In genomic region chr1:72280714-72281113, GRCh38 we compare ENCODE assay signal across 11 cellular contexts. TPM values are rescaled to one million over a fixed set of nuclear protein-coding genes. Genes with fewer than 3 reads are reported as not detected.
DNase-seq lines count a peak whose midpoint lies in the region; ATAC-seq and TF ChIP-seq lines count a peak whose summit lies in the region.
"Had no signal": no experiment of that assay in that cellular context is flagged by ENCODE, and none has a peak within 500 bp of the region (broad histone marks: within the 10 kb centered on the region; RNA-seq: fewer than 3 reads in every experiment).

No MANE protein-coding gene starts in this region.

- DNase-seq in AG08395 (ENCODE audit: low spot score) (peak; percentile 9), EH (ENCODE audit: low read depth) (peak; percentile 10), breast epithelium (ENCODE audit: low spot score in 2 of 2) (no peak), endothelial cell (ENCODE audit: low spot score) (no peak), right lobe of liver (no peak), retina (no peak)
- no peak for DNase-seq in naive thymus-derived CD8-positive, alpha-beta T cell
- no peak for DNase-seq in stimulated activated naive CD8-positive, alpha-beta T cell treated with anti-CD3 and anti-CD28 coated beads, Interleukin-15, Interleukin-2, amounts not matched to agents 100 U/mL and 50 U/mL, for 24 hours
- DNase-seq: DMS153 had no signal

- peak overlapping the region in 4 of 10 donors; percentile 9 to 68 (median 32) for H3K27ac Mint-ChIP-seq in naive thymus-derived CD8-positive, alpha-beta T cell
- H3K27ac Mint-ChIP-seq in endothelial cell (ENCODE audit: unreplicated experiment), result no peak overlapping the region
- H3K27ac Mint-ChIP-seq: T-helper 1 cell treated with Interleukin-12 subunit alpha and Interleukin-12 subunit beta and Interleukin-4 antibody, amounts not matched to agents 30 μg/mL and 1 μg/mL, for 36 hours had no signal

- TF ChIP-seq POLR2A in breast epithelium (IDR thresholded peaks at IDR 0.05), result no peak
- no peak for TF ChIP-seq POLR2A in right lobe of liver (IDR thresholded peaks at IDR 0.05)

- 22% methylated on average over 1 of the region's 1 CpG for WGBS in right lobe of liver (ENCODE audit: insufficient coverage, low coverage, low lambda C conversion rate, missing lambda C conversion rate)

- H3K4me3 Mint-ChIP-seq in naive thymus-derived CD8-positive, alpha-beta T cell, result peak overlapping the region in 6 of 10 donors; percentile 0 to 91 (median 86)
- no peak overlapping the region for H3K4me3 Mint-ChIP-seq in endothelial cell (ENCODE audit: unreplicated experiment)

- H3K4me1 ChIP-seq in breast epithelium (no peaks in the 10 kb centered on the region), right lobe of liver (peaks cover 0 to 7% (median 0%) of the 10 kb centered on the region in 4 donors)
- H3K4me1 ChIP-seq: prostate gland had no signal

- peaks cover 0 to 8% (median 0%) of the 10 kb centered on the region in 5 donors for H3K27me3 Mint-ChIP-seq in naive thymus-derived CD8-positive, alpha-beta T cell
- peaks cover 13% of the 10 kb centered on the region for H3K27me3 Mint-ChIP-seq in endothelial cell (ENCODE audit: unreplicated experiment)

- H3K36me3 Mint-ChIP-seq in naive thymus-derived CD8-positive, alpha-beta T cell, result no peaks in the 10 kb centered on the region
- no peaks in the 10 kb centered on the region for H3K36me3 Mint-ChIP-seq in endothelial cell (ENCODE audit: low read depth, unreplicated experiment)

- POLR2A ChIA-PET in naive thymus-derived CD8-positive, alpha-beta T cell (lab: Charles Lee), result no interaction called here

- H3K9me3 ChIP-seq in breast epithelium, result no peaks in the 10 kb centered on the region
- H3K9me3 ChIP-seq in right lobe of liver, result no peaks in the 10 kb centered on the region
- H3K9me3 ChIP-seq: prostate gland had no signal

- H3K36me3 ChIP-seq in breast epithelium (no peaks in the 10 kb centered on the region), right lobe of liver (no peaks in the 10 kb centered on the region)
- H3K36me3 ChIP-seq: prostate gland had no signal

- H3K27ac ChIP-seq in breast epithelium (no peak overlapping the region), right lobe of liver (no peak overlapping the region)
- H3K27ac ChIP-seq: prostate gland had no signal

- H3K27me3 ChIP-seq in breast epithelium (no peaks in the 10 kb centered on the region), right lobe of liver (no peaks in the 10 kb centered on the region)

- peaks cover 14 to 24% (median 19%) of the 10 kb centered on the region in 4 donors for H3K4me1 Mint-ChIP-seq in naive thymus-derived CD8-positive, alpha-beta T cell
- peaks cover 12% of the 10 kb centered on the region for H3K4me1 Mint-ChIP-seq in endothelial cell (ENCODE audit: unreplicated experiment)

- H3K9me3 Mint-ChIP-seq in naive thymus-derived CD8-positive, alpha-beta T cell, result no peaks in the 10 kb centered on the region
- no peaks in the 10 kb centered on the region for H3K9me3 Mint-ChIP-seq in endothelial cell (ENCODE audit: unreplicated experiment)
- H3K9me3 Mint-ChIP-seq: T-helper 1 cell treated with Interleukin-12 subunit alpha and Interleukin-12 subunit beta and Interleukin-4 antibody, amounts not matched to agents 30 μg/mL and 1 μg/mL, for 36 hours had no signal

- intact Hi-C loops in breast epithelium (cut with DNase I; ENCODE audit: low total_unique reads) (no loop called here), right lobe of liver (cut with DNase I) (no loop called here)

- no peak for ATAC-seq in naive thymus-derived CD8-positive, alpha-beta T cell
- no peak for ATAC-seq in stimulated activated naive CD8-positive, alpha-beta T cell treated with anti-CD3 and anti-CD28 coated beads, Interleukin-15, Interleukin-2, amounts not matched to agents 100 U/mL and 50 U/mL, for 24 hours
- ATAC-seq in right lobe of liver, result no peak

- H3K4me3 ChIP-seq in breast epithelium (peak overlapping the region in 2 of 3 donors; percentile 67 to 73), right lobe of liver (no peak overlapping the region)

- TF ChIP-seq CTCF in breast epithelium (IDR thresholded peaks at IDR 0.05), result no peak
- no peak for TF ChIP-seq CTCF in endothelial cell (IDR thresholded peaks at IDR 0.05; ENCODE audit: unreplicated experiment)
- TF ChIP-seq CTCF in right lobe of liver (IDR thresholded peaks at IDR 0.05), result no peak

RNA-seq across cellular contexts. Expression of gene NEGR1, which starts 1.6 kb away (rescaled TPM):
- 10 to 100 TPM in 1 of 3 donors, 1 to 10 TPM in 2; 5.6 to 33.3 (median 7.9) TPM for total RNA-seq in breast epithelium
- not detected for total RNA-seq in naive thymus-derived CD8-positive, alpha-beta T cell
- polyA plus RNA-seq in naive thymus-derived CD8-positive, alpha-beta T cell, result not detected
- total RNA-seq in endothelial cell (ENCODE audit: unreplicated experiment), result 2.9 TPM
- under 1 TPM; 0.02 to 0.31 (median 0.14) TPM for total RNA-seq in right lobe of liver

Comparison
In these comparisons a context has a peak if more than half of its experiments do, and no peak if none do; other contexts are left out.
1. DNase-seq: peak in AG08395 (single experiment) and EH (single experiment); none in breast epithelium (0 of 2), naive thymus-derived CD8-positive, alpha-beta T cell (0 of 10), endothelial cell (single experiment), stimulated activated naive CD8-positive, alpha-beta T cell treated with anti-CD3 and anti-CD28 coated beads, Interleukin-15, Interleukin-2, amounts not matched to agents 100 U/mL and 50 U/mL, for 24 hours (single experiment), right lobe of liver (0 of 3) and retina (single experiment).
2. H3K4me3 ChIP-seq: peak in breast epithelium (2 of 3); none in right lobe of liver (0 of 3).